In genomic region chrX:39814391-39814790, GRCh38 we compare ENCODE assay signal across 8 cellular contexts.
A peak's percentile ranks its signal among the peaks of the same experiment; 100 is the strongest.
DNase-seq lines count a peak whose midpoint lies in the region; ATAC-seq and TF ChIP-seq lines count a peak whose summit lies in the region.

No MANE protein-coding gene starts in this region.

- H3K4me1 ChIP-seq in RWPE2 (ENCODE audit: insufficient read depth, poor library complexity, severe bottlenecking) = peaks cover 3% of the 10 kb centered on the region

- H3K9me3 Mint-ChIP-seq in CD14-positive monocyte = no peaks in the 10 kb centered on the region

- peak; percentile 29 for TF ChIP-seq CTCF in CD14-positive monocyte (IDR thresholded peaks at IDR 0.05)
- TF ChIP-seq CTCF in RWPE2 (IDR thresholded peaks at IDR 0.05; ENCODE audit: poor library complexity, severe bottlenecking) = peak; percentile 29

- intact Hi-C loops in CD14-positive monocyte (cut with micrococcal nuclease) = no loop called here

- no peaks in the 10 kb centered on the region for H3K36me3 ChIP-seq in RWPE2 (ENCODE audit: low read depth)

- peaks cover 16% of the 10 kb centered on the region for H3K4me1 Mint-ChIP-seq in CD14-positive monocyte

- H3K27me3 ChIP-seq in RWPE2 (ENCODE audit: insufficient read depth, poor library complexity, severe bottlenecking) = no peaks in the 10 kb centered on the region

- H3K36me3 Mint-ChIP-seq in CD14-positive monocyte = no peaks in the 10 kb centered on the region

- CTCF ChIA-PET in HEK293T (lab: Yijun Ruan, JAX) = interaction anchor here (0.6 to 1.3 kb wide), 5 partner anchors 16 to 394 kb away, joined by 3 to 6 read pairs (median 3); no protein-coding TSS in a partner anchor

- H3K9me3 ChIP-seq in RWPE2 (ENCODE audit: severe bottlenecking) = no peaks in the 10 kb centered on the region

- no peak overlapping the region for H3K27ac Mint-ChIP-seq in CD14-positive monocyte

- no peak overlapping the region for H3K4me3 ChIP-seq in RWPE2 (ENCODE audit: severe bottlenecking)

- DNase-seq in CD14-positive monocyte (ENCODE audit: low spot score) (no peak), HEK293T (ENCODE audit: extremely low spot score) (peak; percentile 22), RWPE2 (ENCODE audit: low spot score) (no peak), cerebellar cortex (ENCODE audit: low spot score) (peak; percentile 12), myocyte (ENCODE audit: low read depth) (peak; percentile 36), MV-4-11 (lab: John Stamatoyannopoulos, UW) (no peak)

- no peak overlapping the region for H3K4me3 Mint-ChIP-seq in CD14-positive monocyte

- peaks cover 7 to 21% (median 15%) of the 10 kb centered on the region in 3 donors for H3K27me3 Mint-ChIP-seq in CD14-positive monocyte (ENCODE audit: low read depth in 3 of 3)

- no peak for ATAC-seq in RWPE2 (ENCODE audit: low read depth)
- no peak for ATAC-seq in HG03045 (IDR thresholded peaks at IDR 0.05; ENCODE audit: unreplicated experiment)
- no peak for ATAC-seq in HG02610 (IDR thresholded peaks at IDR 0.05; ENCODE audit: unreplicated experiment)

- POLR2A ChIA-PET in HEK293T (lab: Yijun Ruan, JAX) = interaction anchor here (0.9 kb wide), 1 partner anchor 353 kb away, joined by 4 read pairs; no protein-coding TSS in a partner anchor

- H3K27ac ChIP-seq in RWPE2 (ENCODE audit: poor library complexity, severe bottlenecking) = no peak overlapping the region

TF ChIP-seq in HEK293T, 16 proteins besides CTCF, POLR2A, EP300 and RAD21:
- TF ChIP-seq SP1 (IDR thresholded peaks at IDR 0.05) (no peak), ZNF384 (IDR thresholded peaks at IDR 0.05) (no peak), HDGF (IDR thresholded peaks at IDR 0.05; ENCODE audit: borderline replicate concordance) (no peak), ELF4 (IDR thresholded peaks at IDR 0.05) (no peak), TARDBP (IDR thresholded peaks at IDR 0.05) (no peak), LEF1 (IDR thresholded peaks at IDR 0.05; ENCODE audit: borderline replicate concordance) (no peak), FOXA1 (IDR thresholded peaks at IDR 0.05) (no peak)
TF ChIP-seq in HEK293T: peak in this region for 0.

Comparison
In these comparisons a context has a peak if more than half of its experiments do, and no peak if none do; other contexts are left out.
1. DNase-seq: peak in HEK293T (single experiment), cerebellar cortex (single experiment) and myocyte (single experiment); none in CD14-positive monocyte (single experiment), RWPE2 (single experiment) and MV-4-11 (single experiment).